In the genomic region with DNA sequence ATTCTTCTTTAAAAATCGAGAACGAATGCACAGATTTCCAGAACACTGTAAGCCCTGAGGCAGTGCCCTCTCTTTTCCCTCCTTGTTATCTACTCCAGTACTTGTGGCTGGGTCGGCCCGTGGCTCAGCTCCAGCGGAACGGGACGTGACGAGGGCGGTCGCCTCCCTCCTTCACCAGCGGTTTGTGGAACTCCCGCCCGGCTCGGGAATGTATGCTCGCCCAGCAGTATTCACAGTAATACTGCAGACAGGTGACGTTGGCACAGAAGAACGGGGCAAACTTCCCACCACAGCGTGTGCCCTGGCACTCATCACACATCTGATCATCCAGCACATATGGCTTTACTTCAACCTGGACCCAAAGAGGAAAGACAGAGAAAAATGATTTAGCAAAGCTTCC, we compare ENCODE assay signal across 12 cellular contexts.
"Had no signal": no experiment of that assay in that cellular context is flagged by ENCODE, and none has a peak within 500 bp of the region (broad histone marks: within the 10 kb centered on the region; RNA-seq: fewer than 3 reads in every experiment).

No MANE protein-coding gene starts in this region.

- H3K27me3 ChIP-seq: hepatocyte, thyroid gland, vagina had no signal

- H3K27ac ChIP-seq: hepatocyte, thyroid gland, vagina, VCaP had no signal

- H3K4me3 ChIP-seq: hepatocyte, thyroid gland, vagina had no signal

- H3K36me3 ChIP-seq: thyroid gland had no signal

- DNase-seq: activated CD4-positive, alpha-beta T cell treated with anti-CD3 and anti-CD28 coated beads for 1 hour; activated CD4-positive, alpha-beta T cell treated with anti-CD3 and anti-CD28 coated beads, Interleukin-2, amount 50 U/mL, for 4 hours; activated naive CD4-positive, alpha-beta T cell treated with anti-CD3 and anti-CD28 coated beads for 36 hours; islet precursor cell; midbrain; stimulated activated CD4-positive, alpha-beta T cell treated with anti-CD3 and anti-CD28 coated beads, Interleukin-12 subunit alpha, Interleukin-12 subunit beta, amount 100 ng/mL, for 4 hours; stimulated activated CD4-positive, alpha-beta T cell treated with anti-CD3 and anti-CD28 coated beads, Interleukin-2, amount 100 ng/mL, for 24 hours; thyroid gland had no signal

- H3K9me3 Mint-ChIP-seq: activated naive CD4-positive, alpha-beta T cell treated with anti-CD3 and anti-CD28 coated beads for 36 hours; activated T-helper 17 cell treated with anti-CD3 and anti-CD28 coated beads, Interleukin-2, amount 50 U/mL, for 72 hours had no signal

- H3K27ac Mint-ChIP-seq: activated naive CD4-positive, alpha-beta T cell treated with anti-CD3 and anti-CD28 coated beads for 36 hours; activated T-helper 17 cell treated with anti-CD3 and anti-CD28 coated beads, Interleukin-2, amount 50 U/mL, for 72 hours had no signal

- H3K4me1 ChIP-seq: thyroid gland, vagina had no signal

- H3K4me3 Mint-ChIP-seq: activated naive CD4-positive, alpha-beta T cell treated with anti-CD3 and anti-CD28 coated beads for 36 hours; activated T-helper 17 cell treated with anti-CD3 and anti-CD28 coated beads, Interleukin-2, amount 50 U/mL, for 72 hours had no signal

- H3K9me3 ChIP-seq: thyroid gland, vagina had no signal

- ATAC-seq: activated T-helper 17 cell treated with anti-CD3 and anti-CD28 coated beads, Interleukin-2, amount 50 U/mL, for 72 hours had no signal

- H3K27me3 Mint-ChIP-seq: activated T-helper 17 cell treated with anti-CD3 and anti-CD28 coated beads, Interleukin-2, amount 50 U/mL, for 72 hours had no signal
